1 cellular context compared by ENCODE assay signal in the genomic region with DNA sequence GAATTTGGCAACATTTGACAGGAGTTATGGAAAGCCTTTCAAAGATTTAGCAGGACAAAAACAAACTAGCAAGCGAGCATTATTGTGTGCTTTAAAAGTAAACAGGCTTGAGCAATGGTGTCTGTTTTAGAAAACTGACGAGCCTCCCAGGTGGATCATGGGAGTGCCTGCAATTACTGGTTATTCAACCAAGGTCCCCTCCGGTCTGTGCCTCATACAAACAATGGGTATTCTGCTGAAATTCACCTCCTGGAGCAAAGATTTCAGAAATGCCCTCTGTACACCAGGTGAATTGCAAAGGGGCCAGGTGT.
A peak's percentile ranks its signal among the peaks of the same experiment; 100 is the strongest.
TF ChIP-seq lines count a peak whose summit lies in the region.

No MANE protein-coding gene starts in this region.

TF ChIP-seq in HepG2, 621 proteins besides CTCF, POLR2A, EP300 and RAD21 (continued from another document):
- TF ChIP-seq ZNF574 (CRISPR knock-in tag; IDR thresholded peaks at IDR 0.05), result no peak
- 0 out of 2 replicates have a peak, but pooled peaks have one; percentile 21 for TF ChIP-seq ZFP91 (CRISPR knock-in tag; IDR thresholded peaks at IDR 0.05; ENCODE audit: borderline replicate concordance)
- TF ChIP-seq, protein P1, sequence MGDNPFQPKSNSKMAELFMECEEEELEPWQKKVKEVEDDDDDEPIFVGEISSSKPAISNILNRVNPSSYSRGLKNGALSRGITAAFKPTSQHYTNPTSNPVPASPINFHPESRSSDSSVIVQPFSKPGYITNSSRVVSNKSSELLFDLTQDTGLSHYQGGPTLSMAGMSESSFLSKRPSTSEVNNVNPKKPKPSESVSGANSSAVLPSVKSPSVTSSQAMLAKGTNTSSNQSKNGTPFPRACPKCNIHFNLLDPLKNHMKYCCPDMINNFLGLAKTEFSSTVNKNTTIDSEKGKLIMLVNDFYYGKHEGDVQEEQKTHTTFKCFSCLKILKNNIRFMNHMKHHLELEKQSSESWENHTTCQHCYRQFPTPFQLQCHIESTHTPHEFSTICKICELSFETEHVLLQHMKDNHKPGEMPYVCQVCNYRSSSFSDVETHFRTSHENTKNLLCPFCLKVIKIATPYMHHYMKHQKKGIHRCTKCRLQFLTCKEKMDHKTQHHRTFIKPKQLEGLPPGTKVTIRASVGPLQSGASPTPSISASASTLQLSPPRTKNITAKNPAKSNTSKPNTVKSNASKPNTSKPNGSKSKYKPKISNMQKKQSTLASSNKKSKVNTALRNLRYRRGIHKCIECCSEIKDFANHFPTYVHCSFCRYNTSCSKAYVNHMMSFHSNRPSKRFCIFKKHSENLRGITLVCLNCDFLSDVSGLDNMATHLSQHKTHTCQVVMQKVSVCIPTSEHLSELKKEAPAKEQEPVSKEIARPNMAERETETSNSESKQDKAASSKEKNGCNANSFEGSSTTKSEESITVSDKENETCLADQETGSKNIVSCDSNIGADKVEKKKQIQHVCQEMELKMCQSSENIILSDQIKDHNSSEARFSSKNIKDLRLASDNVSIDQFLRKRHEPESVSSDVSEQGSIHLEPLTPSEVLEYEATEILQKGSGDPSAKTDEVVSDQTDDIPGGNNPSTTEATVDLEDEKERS (CRISPR knock-in tag; IDR thresholded peaks at IDR 0.05), result no peak
- no peak for TF ChIP-seq SMC3 (IDR thresholded peaks at IDR 0.05; ENCODE audit: low read length)
- no peak for TF ChIP-seq ZNF496 (CRISPR knock-in tag; IDR thresholded peaks at IDR 0.05; ENCODE audit: insufficient replicate concordance)
- no peak for TF ChIP-seq NFE2L2 (IDR thresholded peaks at IDR 0.05; ENCODE audit: low read length)
- TF ChIP-seq KAT7 (CRISPR knock-in tag; IDR thresholded peaks at IDR 0.05; ENCODE audit: borderline replicate concordance), result no peak
- no peak for TF ChIP-seq ZNF563 (CRISPR knock-in tag; IDR thresholded peaks at IDR 0.05)
- no peak for TF ChIP-seq AHDC1 (CRISPR knock-in tag; IDR thresholded peaks at IDR 0.05; ENCODE audit: borderline replicate concordance)
- peak; percentile 19; the same call in 1 of the 2 replicates for TF ChIP-seq ZNF143 (CRISPR knock-in tag; IDR thresholded peaks at IDR 0.05)
- TF ChIP-seq GZF1 (CRISPR knock-in tag; IDR thresholded peaks at IDR 0.05), result no peak
- 0 out of 2 replicates have a peak, but pooled peaks have one; percentile 16 for TF ChIP-seq SOX5 (CRISPR knock-in tag; IDR thresholded peaks at IDR 0.05; ENCODE audit: borderline replicate concordance)
- TF ChIP-seq FOXA3 (CRISPR knock-in tag; IDR thresholded peaks at IDR 0.05), result 0 out of 2 replicates have a peak, but pooled peaks have one; percentile 45
- no peak for TF ChIP-seq ATRX (CRISPR knock-in tag; IDR thresholded peaks at IDR 0.05; ENCODE audit: borderline replicate concordance)
- TF ChIP-seq, protein P2, sequence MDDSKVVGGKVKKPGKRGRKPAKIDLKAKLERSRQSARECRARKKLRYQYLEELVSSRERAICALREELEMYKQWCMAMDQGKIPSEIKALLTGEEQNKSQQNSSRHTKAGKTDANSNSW (CRISPR knock-in tag; IDR thresholded peaks at IDR 0.05; ENCODE audit: borderline replicate concordance), result no peak
- no peak for TF ChIP-seq ZKSCAN1 (IDR thresholded peaks at IDR 0.05; ENCODE audit: low read length)
